2 cellular contexts compared by ENCODE assay signal in the genomic region with DNA sequence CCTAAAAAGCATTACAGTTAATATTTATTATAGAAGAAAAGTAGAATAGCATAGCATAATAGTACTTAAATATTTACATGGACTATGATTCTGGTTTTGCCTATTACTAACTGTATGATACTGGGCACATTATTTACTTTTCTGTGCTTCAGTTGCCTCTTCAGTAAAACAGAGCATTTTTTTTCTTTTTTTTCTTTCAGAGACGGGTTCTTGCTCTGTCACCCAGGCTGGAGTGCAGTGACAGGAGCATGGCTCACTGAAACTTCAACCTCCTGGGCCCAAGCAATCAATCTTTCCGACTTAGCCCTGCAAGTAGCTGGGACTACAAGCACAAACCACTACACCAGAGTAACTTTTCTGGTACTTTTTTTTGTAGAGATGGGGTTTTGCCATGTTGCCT.
TF ChIP-seq lines count a peak whose summit lies in the region.

No MANE protein-coding gene starts in this region.

TF ChIP-seq in WTC11, 78 proteins besides CTCF, POLR2A, EP300 and RAD21 (continues in another document):
- TF ChIP-seq, protein P1, sequence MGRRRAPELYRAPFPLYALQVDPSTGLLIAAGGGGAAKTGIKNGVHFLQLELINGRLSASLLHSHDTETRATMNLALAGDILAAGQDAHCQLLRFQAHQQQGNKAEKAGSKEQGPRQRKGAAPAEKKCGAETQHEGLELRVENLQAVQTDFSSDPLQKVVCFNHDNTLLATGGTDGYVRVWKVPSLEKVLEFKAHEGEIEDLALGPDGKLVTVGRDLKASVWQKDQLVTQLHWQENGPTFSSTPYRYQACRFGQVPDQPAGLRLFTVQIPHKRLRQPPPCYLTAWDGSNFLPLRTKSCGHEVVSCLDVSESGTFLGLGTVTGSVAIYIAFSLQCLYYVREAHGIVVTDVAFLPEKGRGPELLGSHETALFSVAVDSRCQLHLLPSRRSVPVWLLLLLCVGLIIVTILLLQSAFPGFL (CRISPR knock-in tag; IDR thresholded peaks at IDR 0.05; ENCODE audit: borderline replicate concordance), result no peak
- TF ChIP-seq, protein P2, sequence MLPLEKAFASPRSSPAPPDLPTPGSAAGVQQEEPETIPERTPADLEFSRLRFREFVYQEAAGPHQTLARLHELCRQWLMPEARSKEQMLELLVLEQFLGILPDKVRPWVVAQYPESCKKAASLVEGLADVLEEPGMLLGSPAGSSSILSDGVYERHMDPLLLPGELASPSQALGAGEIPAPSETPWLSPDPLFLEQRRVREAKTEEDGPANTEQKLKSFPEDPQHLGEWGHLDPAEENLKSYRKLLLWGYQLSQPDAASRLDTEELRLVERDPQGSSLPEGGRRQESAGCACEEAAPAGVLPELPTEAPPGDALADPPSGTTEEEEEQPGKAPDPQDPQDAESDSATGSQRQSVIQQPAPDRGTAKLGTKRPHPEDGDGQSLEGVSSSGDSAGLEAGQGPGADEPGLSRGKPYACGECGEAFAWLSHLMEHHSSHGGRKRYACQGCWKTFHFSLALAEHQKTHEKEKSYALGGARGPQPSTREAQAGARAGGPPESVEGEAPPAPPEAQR (CRISPR knock-in tag; IDR thresholded peaks at IDR 0.05), result no peak
- no peak for TF ChIP-seq GABPB1 (CRISPR knock-in tag; IDR thresholded peaks at IDR 0.05)
- TF ChIP-seq, protein P3, sequence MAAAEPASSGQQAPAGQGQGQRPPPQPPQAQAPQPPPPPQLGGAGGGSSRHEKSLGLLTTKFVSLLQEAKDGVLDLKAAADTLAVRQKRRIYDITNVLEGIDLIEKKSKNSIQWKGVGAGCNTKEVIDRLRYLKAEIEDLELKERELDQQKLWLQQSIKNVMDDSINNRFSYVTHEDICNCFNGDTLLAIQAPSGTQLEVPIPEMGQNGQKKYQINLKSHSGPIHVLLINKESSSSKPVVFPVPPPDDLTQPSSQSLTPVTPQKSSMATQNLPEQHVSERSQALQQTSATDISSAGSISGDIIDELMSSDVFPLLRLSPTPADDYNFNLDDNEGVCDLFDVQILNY (CRISPR knock-in tag; IDR thresholded peaks at IDR 0.05), result no peak
- TF ChIP-seq ZNF138 (CRISPR knock-in tag; conservative IDR thresholded peaks at IDR 0.05), result no peak
- TF ChIP-seq TEAD1 (CRISPR knock-in tag; IDR thresholded peaks at IDR 0.05), result no peak
- TF ChIP-seq ZNF232 (CRISPR knock-in tag; IDR thresholded peaks at IDR 0.05), result no peak
- TF ChIP-seq, protein P4, sequence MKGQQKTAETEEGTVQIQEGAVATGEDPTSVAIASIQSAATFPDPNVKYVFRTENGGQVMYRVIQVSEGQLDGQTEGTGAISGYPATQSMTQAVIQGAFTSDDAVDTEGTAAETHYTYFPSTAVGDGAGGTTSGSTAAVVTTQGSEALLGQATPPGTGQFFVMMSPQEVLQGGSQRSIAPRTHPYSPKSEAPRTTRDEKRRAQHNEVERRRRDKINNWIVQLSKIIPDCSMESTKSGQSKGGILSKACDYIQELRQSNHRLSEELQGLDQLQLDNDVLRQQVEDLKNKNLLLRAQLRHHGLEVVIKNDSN (CRISPR knock-in tag; IDR thresholded peaks at IDR 0.05), result no peak
- no peak for TF ChIP-seq HMGA2 (CRISPR knock-in tag; IDR thresholded peaks at IDR 0.05)
- TF ChIP-seq SMAD3 (CRISPR knock-in tag; IDR thresholded peaks at IDR 0.05; ENCODE audit: borderline replicate concordance), result no peak
- TF ChIP-seq RELA (CRISPR knock-in tag; IDR thresholded peaks at IDR 0.05; ENCODE audit: borderline replicate concordance), result no peak
- TF ChIP-seq, protein P5, sequence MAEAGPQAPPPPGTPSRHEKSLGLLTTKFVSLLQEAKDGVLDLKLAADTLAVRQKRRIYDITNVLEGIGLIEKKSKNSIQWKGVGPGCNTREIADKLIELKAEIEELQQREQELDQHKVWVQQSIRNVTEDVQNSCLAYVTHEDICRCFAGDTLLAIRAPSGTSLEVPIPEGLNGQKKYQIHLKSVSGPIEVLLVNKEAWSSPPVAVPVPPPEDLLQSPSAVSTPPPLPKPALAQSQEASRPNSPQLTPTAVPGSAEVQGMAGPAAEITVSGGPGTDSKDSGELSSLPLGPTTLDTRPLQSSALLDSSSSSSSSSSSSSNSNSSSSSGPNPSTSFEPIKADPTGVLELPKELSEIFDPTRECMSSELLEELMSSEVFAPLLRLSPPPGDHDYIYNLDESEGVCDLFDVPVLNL (CRISPR knock-in tag; IDR thresholded peaks at IDR 0.05; ENCODE audit: borderline replicate concordance, low read depth), result no peak
- no peak for TF ChIP-seq JUN (CRISPR knock-in tag; IDR thresholded peaks at IDR 0.05)
- TF ChIP-seq, protein P6, sequence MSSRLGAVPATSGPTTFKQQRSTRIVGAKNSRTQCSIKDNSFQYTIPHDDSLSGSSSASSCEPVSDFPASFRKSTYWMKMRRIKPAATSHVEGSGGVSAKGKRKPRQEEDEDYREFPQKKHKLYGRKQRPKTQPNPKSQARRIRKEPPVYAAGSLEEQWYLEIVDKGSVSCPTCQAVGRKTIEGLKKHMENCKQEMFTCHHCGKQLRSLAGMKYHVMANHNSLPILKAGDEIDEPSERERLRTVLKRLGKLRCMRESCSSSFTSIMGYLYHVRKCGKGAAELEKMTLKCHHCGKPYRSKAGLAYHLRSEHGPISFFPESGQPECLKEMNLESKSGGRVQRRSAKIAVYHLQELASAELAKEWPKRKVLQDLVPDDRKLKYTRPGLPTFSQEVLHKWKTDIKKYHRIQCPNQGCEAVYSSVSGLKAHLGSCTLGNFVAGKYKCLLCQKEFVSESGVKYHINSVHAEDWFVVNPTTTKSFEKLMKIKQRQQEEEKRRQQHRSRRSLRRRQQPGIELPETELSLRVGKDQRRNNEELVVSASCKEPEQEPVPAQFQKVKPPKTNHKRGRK (CRISPR knock-in tag; IDR thresholded peaks at IDR 0.05; ENCODE audit: borderline replicate concordance), result no peak
- TF ChIP-seq ZNF423 (CRISPR knock-in tag; IDR thresholded peaks at IDR 0.05), result no peak
- TF ChIP-seq, protein P7, sequence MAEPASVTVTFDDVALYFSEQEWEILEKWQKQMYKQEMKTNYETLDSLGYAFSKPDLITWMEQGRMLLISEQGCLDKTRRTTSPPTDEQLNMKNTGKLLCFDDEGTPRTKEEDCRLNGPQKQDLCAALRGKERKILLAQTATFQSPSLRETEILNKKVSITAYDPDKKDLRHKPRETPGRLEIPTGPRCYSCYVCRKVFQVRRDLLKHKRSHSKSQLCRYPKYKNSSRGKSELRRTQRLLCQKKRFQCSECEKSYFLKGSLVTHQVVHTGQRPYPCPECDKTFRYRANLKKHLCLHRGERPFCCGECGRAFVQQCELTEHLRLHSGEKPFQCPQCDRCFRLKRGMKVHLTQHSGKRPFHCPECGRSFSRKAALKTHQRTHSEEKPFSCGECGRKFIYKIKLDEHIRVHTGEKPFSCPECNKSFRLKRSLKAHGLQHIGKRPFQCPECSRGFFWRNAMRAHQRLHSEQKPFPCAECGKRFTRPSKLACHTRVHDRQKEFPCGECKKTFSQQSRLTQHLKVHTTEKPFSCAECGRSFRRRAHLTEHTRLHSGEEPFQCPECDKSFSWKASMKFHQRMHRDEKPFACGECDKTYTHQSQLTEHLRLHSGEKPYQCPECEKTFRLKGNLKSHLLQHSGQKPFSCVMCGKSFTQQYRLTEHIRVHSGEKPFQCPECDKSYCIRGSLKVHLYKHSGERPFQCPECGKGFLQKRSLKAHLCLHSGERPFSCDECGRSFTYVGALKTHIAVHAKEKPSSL (CRISPR knock-in tag; conservative IDR thresholded peaks at IDR 0.05), result no peak
- no peak for TF ChIP-seq CREB1 (CRISPR knock-in tag; IDR thresholded peaks at IDR 0.05)
- no peak for TF ChIP-seq NFYB (CRISPR knock-in tag; conservative IDR thresholded peaks at IDR 0.05; ENCODE audit: low read depth)

TF ChIP-seq in HepG2, 621 proteins besides CTCF, POLR2A, EP300 and RAD21:
- TF ChIP-seq, protein P8, sequence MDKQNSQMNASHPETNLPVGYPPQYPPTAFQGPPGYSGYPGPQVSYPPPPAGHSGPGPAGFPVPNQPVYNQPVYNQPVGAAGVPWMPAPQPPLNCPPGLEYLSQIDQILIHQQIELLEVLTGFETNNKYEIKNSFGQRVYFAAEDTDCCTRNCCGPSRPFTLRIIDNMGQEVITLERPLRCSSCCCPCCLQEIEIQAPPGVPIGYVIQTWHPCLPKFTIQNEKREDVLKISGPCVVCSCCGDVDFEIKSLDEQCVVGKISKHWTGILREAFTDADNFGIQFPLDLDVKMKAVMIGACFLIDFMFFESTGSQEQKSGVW (CRISPR knock-in tag; IDR thresholded peaks at IDR 0.05; ENCODE audit: borderline replicate concordance), result no peak
- TF ChIP-seq ATF1 (CRISPR knock-in tag; IDR thresholded peaks at IDR 0.05) (no peak), SAFB2 (CRISPR knock-in tag; IDR thresholded peaks at IDR 0.05; ENCODE audit: borderline replicate concordance, low read depth) (no peak), KDM5B (CRISPR knock-in tag; IDR thresholded peaks at IDR 0.05; ENCODE audit: borderline replicate concordance) (no peak), TSC22D2 (CRISPR knock-in tag; IDR thresholded peaks at IDR 0.05; ENCODE audit: borderline replicate concordance) (no peak), HMG20A (CRISPR knock-in tag; IDR thresholded peaks at IDR 0.05; ENCODE audit: borderline replicate concordance) (no peak), SMAD3 (CRISPR knock-in tag; IDR thresholded peaks at IDR 0.05) (no peak), PHF8 (CRISPR knock-in tag; IDR thresholded peaks at IDR 0.05) (no peak), CBFB (CRISPR knock-in tag; IDR thresholded peaks at IDR 0.05) (no peak), RXRA (CRISPR knock-in tag; IDR thresholded peaks at IDR 0.05) (no peak)
TF ChIP-seq in HepG2: peak in this region for 0.
